ENCODE assay signal across 16 cellular contexts in genomic region chr12:67354322-67354721, GRCh38.
DNase-seq lines count a peak whose midpoint lies in the region; ATAC-seq and TF ChIP-seq lines count a peak whose summit lies in the region.
"Had no signal": no experiment of that assay in that cellular context is flagged by ENCODE, and none has a peak within 500 bp of the region (broad histone marks: within the 10 kb centered on the region; RNA-seq: fewer than 3 reads in every experiment).

No MANE protein-coding gene starts in this region.

- H3K4me3 Mint-ChIP-seq in stimulated activated naive CD8-positive, alpha-beta T cell treated with anti-CD3 and anti-CD28 coated beads, Interleukin-15, amount 100 ng/mL, for 72 hours = no peak overlapping the region
- no peak overlapping the region for H3K4me3 Mint-ChIP-seq in activated CD8-positive, alpha-beta memory T cell treated with anti-CD3 and anti-CD28 coated beads, Interleukin-2, amount 10 ng/mL, durations not matched to agents 7 days and 5 days
- H3K4me3 Mint-ChIP-seq: activated T-helper 1 cell treated with anti-CD3 and anti-CD28 coated beads, Interleukin-12 subunit alpha, Interleukin-12 subunit beta, Interleukin-2, Interleukin-4 antibody, amounts not matched to agents 30 ng/mL and 10 ng/mL and 1 ng/mL, durations not matched to agents 14 hours and 24 hours and 36 hours; CD4-positive, CD25-positive, alpha-beta regulatory T cell had no signal

- H3K27ac Mint-ChIP-seq in stimulated activated naive CD8-positive, alpha-beta T cell treated with anti-CD3 and anti-CD28 coated beads, Interleukin-15, amount 100 ng/mL, for 72 hours = peak overlapping the region in 1 of 2 donors; percentile 21
- H3K27ac Mint-ChIP-seq in activated CD8-positive, alpha-beta memory T cell treated with anti-CD3 and anti-CD28 coated beads, Interleukin-2, amount 10 ng/mL, durations not matched to agents 7 days and 5 days = no peak overlapping the region
- H3K27ac Mint-ChIP-seq: CD4-positive, CD25-positive, alpha-beta regulatory T cell; progenitor cell of endocrine pancreas had no signal

- no peak for TF ChIP-seq CTCF in choroid plexus epithelial cell (conservative IDR thresholded peaks at IDR 0.05; ENCODE audit: low read depth, low read length)

- H3K4me1 Mint-ChIP-seq in stimulated activated naive CD8-positive, alpha-beta T cell treated with anti-CD3 and anti-CD28 coated beads, Interleukin-15, amount 100 ng/mL, for 72 hours = peaks cover 14% of the 10 kb centered on the region
- H3K4me1 Mint-ChIP-seq in activated CD8-positive, alpha-beta memory T cell treated with anti-CD3 and anti-CD28 coated beads, Interleukin-2, amount 10 ng/mL, durations not matched to agents 7 days and 5 days = peaks cover 21% of the 10 kb centered on the region

- no peaks in the 10 kb centered on the region for H3K9me3 Mint-ChIP-seq in stimulated activated naive CD8-positive, alpha-beta T cell treated with anti-CD3 and anti-CD28 coated beads, Interleukin-15, amount 100 ng/mL, for 72 hours
- no peaks in the 10 kb centered on the region for H3K9me3 Mint-ChIP-seq in activated CD8-positive, alpha-beta memory T cell treated with anti-CD3 and anti-CD28 coated beads, Interleukin-2, amount 10 ng/mL, durations not matched to agents 7 days and 5 days (ENCODE audit: low read depth)
- H3K9me3 Mint-ChIP-seq: activated T-helper 1 cell treated with anti-CD3 and anti-CD28 coated beads, Interleukin-12 subunit alpha, Interleukin-12 subunit beta, Interleukin-2, Interleukin-4 antibody, amounts not matched to agents 30 ng/mL and 10 ng/mL and 1 ng/mL, durations not matched to agents 14 hours and 24 hours and 36 hours; CD4-positive, CD25-positive, alpha-beta regulatory T cell had no signal

- H3K36me3 Mint-ChIP-seq in activated CD8-positive, alpha-beta memory T cell treated with anti-CD3 and anti-CD28 coated beads, Interleukin-2, amount 10 ng/mL, durations not matched to agents 7 days and 5 days = peaks cover 2% of the 10 kb centered on the region
- H3K36me3 Mint-ChIP-seq: CD4-positive, CD25-positive, alpha-beta regulatory T cell had no signal

- peak; percentile 32 for ATAC-seq in stimulated activated naive CD8-positive, alpha-beta T cell treated with anti-CD3 and anti-CD28 coated beads, Interleukin-15, Interleukin-2, amounts not matched to agents 100 U/mL and 50 U/mL, for 24 hours
- no peak for ATAC-seq in stimulated activated naive CD8-positive, alpha-beta T cell treated with anti-CD3 and anti-CD28 coated beads, Interleukin-15, amount 100 ng/mL, for 72 hours
- no peak for ATAC-seq in HG03039 (IDR thresholded peaks at IDR 0.05; ENCODE audit: unreplicated experiment)
- no peak for ATAC-seq in activated CD8-positive, alpha-beta memory T cell treated with anti-CD3 and anti-CD28 coated beads, Interleukin-2, amount 10 ng/mL, durations not matched to agents 7 days and 5 days
- no peak for ATAC-seq in SK-N-SH treated with all-trans-retinoic acid at 6 μM for 48 hours

- no peaks in the 10 kb centered on the region for H3K27me3 Mint-ChIP-seq in stimulated activated naive CD8-positive, alpha-beta T cell treated with anti-CD3 and anti-CD28 coated beads, Interleukin-15, amount 100 ng/mL, for 72 hours
- no peaks in the 10 kb centered on the region for H3K27me3 Mint-ChIP-seq in activated CD8-positive, alpha-beta memory T cell treated with anti-CD3 and anti-CD28 coated beads, Interleukin-2, amount 10 ng/mL, durations not matched to agents 7 days and 5 days

- H3K4me3 ChIP-seq in choroid plexus epithelial cell (ENCODE audit: low read depth, low read length) = no peak overlapping the region

- CTCF ChIA-PET in activated CD8-positive, alpha-beta memory T cell treated with anti-CD3 and anti-CD28 coated beads, Interleukin-2, amount 10 ng/mL, durations not matched to agents 7 days and 5 days (lab: Charles Lee) = interaction anchor here (1.0 to 2.4 kb wide), 5 partner anchors 9 to 589 kb away, joined by 3 to 17 read pairs (median 3); no protein-coding TSS in a partner anchor

- no peak for DNase-seq in stimulated activated naive CD8-positive, alpha-beta T cell treated with anti-CD3 and anti-CD28 coated beads, Interleukin-15, Interleukin-2, amounts not matched to agents 100 U/mL and 50 U/mL, for 24 hours
- no peak for DNase-seq in stimulated activated naive CD8-positive, alpha-beta T cell treated with anti-CD3 and anti-CD28 coated beads, Interleukin-15, amount 100 ng/mL, for 72 hours
- DNase-seq in choroid plexus epithelial cell (ENCODE audit: low read depth) (peak; percentile 38), myocyte (ENCODE audit: low read depth) (peak; percentile 49), activated gamma-delta T cell (lab: John Stamatoyannopoulos, UW) (no peak)
- no peak for DNase-seq in activated CD8-positive, alpha-beta memory T cell treated with anti-CD3 and anti-CD28 coated beads, Interleukin-2, amount 10 ng/mL, durations not matched to agents 7 days and 5 days
- DNase-seq: caudate nucleus; CD4-positive, CD25-positive, alpha-beta regulatory T cell; NCI-H2029 treated with DMSO at 0.1 percent for 48 hours; SHP77 treated with DMSO at 0.1 percent for 48 hours; stimulated activated CD4-positive, alpha-beta T cell treated with anti-CD3 and anti-CD28 coated beads, Interleukin-4, amount 100 ng/mL, for 4 hours; stimulated activated naive CD4-positive, alpha-beta T cell had no signal

TF ChIP-seq in SK-N-SH treated with all-trans-retinoic acid at 6 μM for 48 hours, 23 proteins besides CTCF, POLR2A, EP300 and RAD21 (continues in another document):
- TF ChIP-seq ZNF8 (CRISPR knock-in tag; IDR thresholded peaks at IDR 0.05) (no peak), TSHZ2 (CRISPR knock-in tag; IDR thresholded peaks at IDR 0.05) (no peak), CSDC2 (CRISPR knock-in tag; IDR thresholded peaks at IDR 0.05) (no peak), ESRRG (CRISPR knock-in tag; IDR thresholded peaks at IDR 0.05) (no peak), SNAI2 (CRISPR knock-in tag; IDR thresholded peaks at IDR 0.05) (no peak), ZNF70 (CRISPR knock-in tag; IDR thresholded peaks at IDR 0.05) (no peak), CSRNP3 (CRISPR knock-in tag; IDR thresholded peaks at IDR 0.05) (no peak), ZNF565 (CRISPR knock-in tag; conservative IDR thresholded peaks at IDR 0.05; ENCODE audit: low read depth) (no peak), OSR1 (CRISPR knock-in tag; IDR thresholded peaks at IDR 0.05) (no peak), PATZ1 (CRISPR knock-in tag; IDR thresholded peaks at IDR 0.05; ENCODE audit: borderline replicate concordance) (no peak), RARB (CRISPR knock-in tag; IDR thresholded peaks at IDR 0.05) (no peak), TOX (CRISPR knock-in tag; IDR thresholded peaks at IDR 0.05; ENCODE audit: borderline replicate concordance) (no peak), ZFP3 (CRISPR knock-in tag; IDR thresholded peaks at IDR 0.05) (no peak)

Comparison
In these comparisons a context has a peak if more than half of its experiments do, and no peak if none do; other contexts are left out.
1. DNase-seq: peak in choroid plexus epithelial cell (single experiment) and myocyte (single experiment); none in stimulated activated naive CD8-positive, alpha-beta T cell treated with anti-CD3 and anti-CD28 coated beads, Interleukin-15, Interleukin-2, amounts not matched to agents 100 U/mL and 50 U/mL, for 24 hours (single experiment), stimulated activated naive CD8-positive, alpha-beta T cell treated with anti-CD3 and anti-CD28 coated beads, Interleukin-15, amount 100 ng/mL, for 72 hours (0 of 2), activated CD8-positive, alpha-beta memory T cell treated with anti-CD3 and anti-CD28 coated beads, Interleukin-2, amount 10 ng/mL, durations not matched to agents 7 days and 5 days (single experiment) and activated gamma-delta T cell (single experiment).